ENCODE assay signal across 8 cellular contexts in genomic region chr2:48440103-48440390, GRCh38. TPM values are rescaled to one million over a fixed set of nuclear protein-coding genes. Genes with fewer than 3 reads are reported as not detected.
DNase-seq lines count a peak whose midpoint lies in the region; ATAC-seq and TF ChIP-seq lines count a peak whose summit lies in the region.

No MANE protein-coding gene starts in this region.

- TF ChIP-seq POLR2A in tibial nerve (IDR thresholded peaks at IDR 0.05), result no peak

- CTCF ChIA-PET in activated B cell treated with CpG ODN at 0.5 μM for 24 hours (lab: Charles Lee), result no interaction called here

- H3K27me3 ChIP-seq in iPS-20b (ENCODE audit: insufficient read depth, low read length) (no peaks in the 10 kb centered on the region), tibial nerve (no peaks in the 10 kb centered on the region)

- H3K9ac ChIP-seq in iPS-20b (ENCODE audit: low read depth, low read length), result peak overlapping the region; percentile 82

- H3K36me3 ChIP-seq in iPS-20b (ENCODE audit: insufficient read depth, low read depth, low read length), result no peaks in the 10 kb centered on the region
- no peaks in the 10 kb centered on the region for H3K36me3 ChIP-seq in tibial nerve

- ATAC-seq in activated B cell treated with CpG ODN at 0.5 μM for 24 hours (ENCODE audit: low read depth), result no peak
- ATAC-seq in GM18867 (IDR thresholded peaks at IDR 0.05; ENCODE audit: unreplicated experiment), result no peak

- TF ChIP-seq EP300 in tibial nerve (IDR thresholded peaks at IDR 0.05), result no peak

- peaks cover 25% of the 10 kb centered on the region for H3K4me1 ChIP-seq in iPS-20b (ENCODE audit: insufficient read depth, low read length)
- peaks cover 0 to 42% (median 9%) of the 10 kb centered on the region in 4 donors for H3K4me1 ChIP-seq in tibial nerve

- H3K27me3 Mint-ChIP-seq in activated CD4-positive, alpha-beta T cell treated with anti-CD3 and anti-CD28 coated beads, Interleukin-2, amount 10 ng/mL, durations not matched to agents 24 days and 14 days, result peaks cover 12% of the 10 kb centered on the region
- no peaks in the 10 kb centered on the region for H3K27me3 Mint-ChIP-seq in activated B cell treated with CpG ODN at 0.5 μM for 24 hours

- no peaks in the 10 kb centered on the region for H3K9me3 Mint-ChIP-seq in activated CD4-positive, alpha-beta T cell treated with anti-CD3 and anti-CD28 coated beads, Interleukin-2, amount 10 ng/mL, durations not matched to agents 24 days and 14 days
- no peaks in the 10 kb centered on the region for H3K9me3 Mint-ChIP-seq in activated B cell treated with CpG ODN at 0.5 μM for 24 hours

- H3K27ac ChIP-seq in iPS-20b (ENCODE audit: low read length), result no peak overlapping the region
- H3K27ac ChIP-seq in tibial nerve, result peak overlapping the region; percentile 93 to 96 (median 95)

- H3K36me3 Mint-ChIP-seq in activated CD4-positive, alpha-beta T cell treated with anti-CD3 and anti-CD28 coated beads, Interleukin-2, amount 10 ng/mL, durations not matched to agents 24 days and 14 days (ENCODE audit: low read depth), result no peaks in the 10 kb centered on the region
- H3K36me3 Mint-ChIP-seq in activated B cell treated with CpG ODN at 0.5 μM for 24 hours (ENCODE audit: low read depth), result peaks cover 8% of the 10 kb centered on the region

- H3K9me3 ChIP-seq in iPS-20b (ENCODE audit: insufficient read depth, low read depth, low read length), result no peaks in the 10 kb centered on the region
- H3K9me3 ChIP-seq in tibial nerve, result no peaks in the 10 kb centered on the region

- intact Hi-C loops in activated CD4-positive, alpha-beta T cell treated with anti-CD3 and anti-CD28 coated beads, Interleukin-2, amount 10 ng/mL, durations not matched to agents 24 days and 14 days (cut with micrococcal nuclease), result no loop called here
- intact Hi-C loops in activated B cell treated with CpG ODN at 0.5 μM for 24 hours (cut with micrococcal nuclease), result no loop called here

- no peak for DNase-seq in activated CD4-positive, alpha-beta T cell treated with anti-CD3 and anti-CD28 coated beads, Interleukin-2, amount 10 ng/mL, durations not matched to agents 24 days and 14 days
- DNase-seq in activated CD4-positive, alpha-beta T cell treated with anti-CD3 and anti-CD28 coated beads, Interleukin-2, amount 50 U/mL, for 48 hours, result no peak
- DNase-seq in activated B cell treated with CpG ODN at 0.5 μM for 24 hours (no peak), tibial nerve (ENCODE audit: low spot score in 2 of 2) (no peak), kidney tubule cell (ENCODE audit: low spot score) (no peak), NCI-H2171 (lab: John Stamatoyannopoulos, UW) (no peak)

- TF ChIP-seq CTCF in activated B cell treated with CpG ODN at 0.5 μM for 24 hours (IDR thresholded peaks at IDR 0.05) (no peak), tibial nerve (IDR thresholded peaks at IDR 0.05) (no peak)

- no peak overlapping the region for H3K4me3 Mint-ChIP-seq in activated CD4-positive, alpha-beta T cell treated with anti-CD3 and anti-CD28 coated beads, Interleukin-2, amount 10 ng/mL, durations not matched to agents 24 days and 14 days
- H3K4me3 Mint-ChIP-seq in activated B cell treated with CpG ODN at 0.5 μM for 24 hours, result no peak overlapping the region

- peak overlapping the region; percentile 100 for H3K27ac Mint-ChIP-seq in activated CD4-positive, alpha-beta T cell treated with anti-CD3 and anti-CD28 coated beads, Interleukin-2, amount 10 ng/mL, durations not matched to agents 24 days and 14 days
- peak overlapping the region; percentile 98 for H3K27ac Mint-ChIP-seq in activated B cell treated with CpG ODN at 0.5 μM for 24 hours

- H3K4me3 ChIP-seq in iPS-20b (ENCODE audit: low read length) (peak overlapping the region; percentile 95), tibial nerve (peak overlapping the region; percentile 79 to 96 (median 84))

- 1% methylated on average over 6 of the region's 6 CpGs for WGBS in tibial nerve, 2 donors

- H3K4me1 Mint-ChIP-seq in activated CD4-positive, alpha-beta T cell treated with anti-CD3 and anti-CD28 coated beads, Interleukin-2, amount 10 ng/mL, durations not matched to agents 24 days and 14 days, result peaks cover 5% of the 10 kb centered on the region
- peaks cover 26% of the 10 kb centered on the region for H3K4me1 Mint-ChIP-seq in activated B cell treated with CpG ODN at 0.5 μM for 24 hours

- POLR2A ChIA-PET in activated B cell treated with CpG ODN at 0.5 μM for 24 hours (lab: Charles Lee), result no interaction called here

RNA-seq across cellular contexts. Expression of gene PPP1R21, which starts 0.5 kb away (rescaled TPM):
- total RNA-seq in activated CD4-positive, alpha-beta T cell treated with anti-CD3 and anti-CD28 coated beads, Interleukin-2, amount 10 ng/mL, durations not matched to agents 24 days and 14 days, result 21.2 and 21.3 TPM in 2 replicates
- total RNA-seq in activated B cell treated with CpG ODN at 0.5 μM for 24 hours, result 29.3 and 39.2 TPM in 2 replicates
- 10 to 100 TPM; 24.7 to 76.0 (median 32.1) TPM for total RNA-seq in tibial nerve
